ENCODE assay signal across 18 cellular contexts in the genomic region with DNA sequence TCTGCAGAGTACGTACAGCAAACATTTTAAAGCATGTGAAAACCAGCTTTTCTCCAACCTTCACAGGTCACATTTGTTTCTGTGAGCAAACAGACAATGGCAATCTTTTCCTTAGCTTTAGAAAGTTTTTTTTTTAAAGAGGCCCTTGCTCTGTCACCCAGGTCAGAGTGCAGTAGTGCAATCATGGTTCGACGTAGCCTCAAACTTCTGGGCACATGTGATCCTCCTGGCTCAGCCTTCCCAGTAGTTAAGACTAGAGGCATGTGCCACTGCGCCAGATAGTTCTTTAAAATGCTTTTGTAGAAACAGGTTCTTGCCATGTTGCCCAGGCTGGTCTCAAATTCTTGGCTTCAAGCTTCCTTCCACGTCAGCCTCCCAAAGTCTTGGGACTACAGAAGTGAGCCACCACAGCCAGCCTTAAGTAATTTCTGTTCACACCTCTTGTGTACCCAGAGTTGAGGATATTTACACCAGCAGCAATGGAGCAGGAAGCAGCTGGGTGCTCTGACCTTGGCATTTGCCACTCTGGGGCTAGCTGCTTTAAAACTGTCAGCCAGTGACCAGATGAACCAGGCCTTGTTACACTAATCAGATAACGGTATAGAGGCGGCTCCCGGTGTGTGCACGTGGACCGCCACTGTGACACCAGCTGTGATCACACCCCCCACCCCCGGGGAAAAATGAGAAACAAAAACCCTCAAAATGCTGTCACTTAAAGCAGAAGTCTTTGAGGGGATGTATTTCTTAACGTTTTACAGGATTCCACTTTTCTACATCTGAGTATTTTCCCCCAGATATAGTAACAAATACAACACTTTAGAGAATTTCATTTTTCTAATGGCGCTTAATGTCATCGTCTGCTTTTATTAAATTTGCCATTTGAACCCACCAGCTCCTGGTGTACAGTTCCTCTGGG.
DNase-seq lines count a peak whose midpoint lies in the region; FAIRE-seq and TF ChIP-seq lines count a peak whose summit lies in the region.
"Had no signal": no experiment of that assay in that cellular context is flagged by ENCODE, and none has a peak within 500 bp of the region (broad histone marks: within the 10 kb centered on the region; RNA-seq: fewer than 3 reads in every experiment).

No MANE protein-coding gene starts in this region.

- H2AFZ ChIP-seq in endothelial cell of umbilical vein (ENCODE audit: low read depth, low read length), result no peak overlapping the region

- no peak overlapping the region for H3K4me2 ChIP-seq in endothelial cell of umbilical vein (ENCODE audit: insufficient read depth, low read length)

- no peak for TF ChIP-seq EP300 in transverse colon (IDR thresholded peaks at IDR 0.05; ENCODE audit: low read depth)

- H3K9ac ChIP-seq in endothelial cell of umbilical vein (replicated peaks; ENCODE audit: extremely low read depth, insufficient read depth, low read length), result no peak overlapping the region

- no peak overlapping the region for H3K27ac ChIP-seq in endothelial cell of umbilical vein (ENCODE audit: insufficient read depth, low read depth, low read length)
- peak overlapping the region in 3 of 4 donors; percentile 1 to 51 (median 50) for H3K27ac ChIP-seq in transverse colon
- H3K27ac ChIP-seq: Peyer's patch had no signal

- dilution Hi-C loops in endothelial cell of umbilical vein (cut with MboI; ENCODE audit: extremely low pct_ligation_motif_present, low sequenced_read_pairs), result no loop called here

- CTCF ChIA-PET in endothelial cell of umbilical vein (lab: Charles Lee), result interaction anchor here (0.9 to 2.5 kb wide), 3 partner anchors 13 to 297 kb away, joined by 3 to 6 read pairs (median 5); no protein-coding TSS in a partner anchor

- H3K4me3 ChIP-seq in endothelial cell of umbilical vein (replicated peaks in 1 of 3; ENCODE audit: insufficient read depth in 1 of 3, low read depth in 1 of 3, low read length in 3 of 3) (no peak overlapping the region), transverse colon (no peak overlapping the region)
- H3K4me3 ChIP-seq: Peyer's patch had no signal

- intact Hi-C loops in endothelial cell of umbilical vein (cut with micrococcal nuclease), result no loop called here
- intact Hi-C loops in transverse colon (cut with DNase I; ENCODE audit: low total_unique reads), result no loop called here

- no peaks in the 10 kb centered on the region for H3K9me1 ChIP-seq in endothelial cell of umbilical vein (replicated peaks; ENCODE audit: control insufficient read depth, extremely low read depth, insufficient read depth, low read length)

- FAIRE-seq in endothelial cell of umbilical vein (lab: Jason Lieb, UNC), result peak; percentile 49
- FAIRE-seq: A204.1 had no signal

- no peaks in the 10 kb centered on the region for H3K9me3 ChIP-seq in endothelial cell of umbilical vein (replicated peaks; ENCODE audit: control insufficient read depth, insufficient read depth, low read length)
- H3K9me3 ChIP-seq in transverse colon, result no peaks in the 10 kb centered on the region
- H3K9me3 ChIP-seq: Peyer's patch had no signal

- in situ Hi-C loops in transverse colon (cut with MboI; ENCODE audit: low pct_ligation_motif_present in 1 of 4, low pct_unique_long_range_greater_than_20kb in 1 of 4, low sequenced_read_pairs in 3 of 4), result no loop called here

- DNase-seq in NCI-H748 (lab: John Stamatoyannopoulos, UW; ENCODE audit: unreplicated experiment) (peak; percentile 12), NCI-H748 treated with DMSO at 0.1 percent for 48 hours (lab: John Stamatoyannopoulos, UW) (no peak), SK-N-DZ (ENCODE audit: low spot score) (peak; percentile 88), endothelial cell of umbilical vein (ENCODE audit: low read depth, low spot score) (no peak), transverse colon (no peak), DMS153 (lab: John Stamatoyannopoulos, UW) (no peak), COLO829 (ENCODE audit: low spot score) (no peak), NCI-H1092 (lab: John Stamatoyannopoulos, UW) (no peak)
- DNase-seq: Calu3, IMR-90, NCI-H1417 treated with DMSO at 0.1 percent for 48 hours, NCI-H2081, NCI-H2227 treated with DMSO at 0.1 percent for 48 hours, NCI-H69, Peyer's patch, SHP77, SW 1271 had no signal

- WGBS in transverse colon (ENCODE audit: low coverage in 1 of 2), 2 donors, result 82 to 89% methylated on average over 7 to 14 of the region's 14 CpGs

- TF ChIP-seq POLR2A in endothelial cell of umbilical vein (IDR thresholded peaks at IDR 0.05; ENCODE audit: low read depth, low read length), result no peak
- TF ChIP-seq POLR2A in transverse colon (IDR thresholded peaks at IDR 0.05), result no peak

- H4K20me1 ChIP-seq in endothelial cell of umbilical vein (replicated peaks; ENCODE audit: control insufficient read depth, extremely low read depth, insufficient read depth, low read length), result no peaks in the 10 kb centered on the region

- H3K36me3 ChIP-seq in endothelial cell of umbilical vein (ENCODE audit: control insufficient read depth in 2 of 2, extremely low read depth in 1 of 2, insufficient read depth in 2 of 2, low read length in 2 of 2), result peaks cover 0 to 4% of the 10 kb centered on the region in 2 experiments
- H3K36me3 ChIP-seq in transverse colon, result no peaks in the 10 kb centered on the region
- H3K36me3 ChIP-seq: Peyer's patch had no signal

- BruUV-seq in endothelial cell of umbilical vein (replicated peaks; lab: Mats Ljungman, UMichigan), result no TSS peak

- POLR2A ChIA-PET in endothelial cell of umbilical vein (lab: Charles Lee), result interaction anchor here (0.5 kb wide), 1 partner anchor 311 kb away, joined by 7 read pairs; no protein-coding TSS in a partner anchor

- TF ChIP-seq CTCF in endothelial cell of umbilical vein (IDR thresholded peaks at IDR 0.05; ENCODE audit: extremely low read depth in 1 of 2, insufficient read depth in 1 of 2, low read depth in 1 of 2, low read length in 2 of 2), result no peak
- no peak for TF ChIP-seq CTCF in transverse colon (IDR thresholded peaks at IDR 0.05)

- H3K79me2 ChIP-seq in endothelial cell of umbilical vein (ENCODE audit: control insufficient read depth, insufficient read depth, low read length), result peaks cover 14% of the 10 kb centered on the region

- no peaks in the 10 kb centered on the region for H3K4me1 ChIP-seq in endothelial cell of umbilical vein (ENCODE audit: control insufficient read depth, extremely low read depth, insufficient read depth, low read length)
- H3K4me1 ChIP-seq in transverse colon, result peaks cover 0 to 17% (median 0%) of the 10 kb centered on the region in 4 donors
- H3K4me1 ChIP-seq: Peyer's patch had no signal

- H3K27me3 ChIP-seq in endothelial cell of umbilical vein (ENCODE audit: control insufficient read depth in 2 of 2, insufficient read depth in 2 of 2, low read length in 2 of 2) (no peaks in the 10 kb centered on the region), transverse colon (no peaks in the 10 kb centered on the region)
- H3K27me3 ChIP-seq: Peyer's patch had no signal

TF ChIP-seq in endothelial cell of umbilical vein, 7 proteins besides CTCF, POLR2A, EP300 and RAD21:
- TF ChIP-seq JUN (IDR thresholded peaks at IDR 0.05; ENCODE audit: borderline replicate concordance, insufficient read depth, insufficient read length, low read depth) (no peak), POLR2AphosphoS5 (IDR thresholded peaks at IDR 0.05; ENCODE audit: insufficient read depth, low read depth, low read length) (no peak), GATA2 (IDR thresholded peaks at IDR 0.05; ENCODE audit: insufficient read depth, insufficient read length, low read depth, low read length) (no peak), MYC (IDR thresholded peaks at IDR 0.05; ENCODE audit: low read depth, low read length) (no peak), MAX (IDR thresholded peaks at IDR 0.05; ENCODE audit: insufficient read depth, insufficient read length) (no peak), FOS (IDR thresholded peaks at IDR 0.05; ENCODE audit: borderline replicate concordance, insufficient read depth, low read length) (no peak), EZH2 (IDR thresholded peaks at IDR 0.05; ENCODE audit: borderline replicate concordance, low read depth, low read length, severe bottlenecking) (no peak)

Comparison
In these comparisons a context has a peak if more than half of its experiments do, and no peak if none do; other contexts are left out.
1. DNase-seq: peak in NCI-H748 (single experiment) and SK-N-DZ (single experiment); none in NCI-H748 treated with DMSO at 0.1 percent for 48 hours (single experiment), endothelial cell of umbilical vein (single experiment), transverse colon (single experiment), DMS153 (single experiment), COLO829 (single experiment) and NCI-H1092 (single experiment).